ENCODE assay signal across 20 cellular contexts in genomic region chr10:79063071-79063491, GRCh38. TPM values are rescaled to one million over a fixed set of nuclear protein-coding genes. Genes with fewer than 3 reads are reported as not detected.
A peak's percentile ranks its signal among the peaks of the same experiment; 100 is the strongest.
DNase-seq lines count a peak whose midpoint lies in the region; ATAC-seq and TF ChIP-seq lines count a peak whose summit lies in the region.
"Had no signal": no experiment of that assay in that cellular context is flagged by ENCODE, and none has a peak within 500 bp of the region (broad histone marks: within the 10 kb centered on the region; RNA-seq: fewer than 3 reads in every experiment).

No MANE protein-coding gene starts in this region.

- no peaks in the 10 kb centered on the region for H3K4me1 ChIP-seq in RWPE2 (ENCODE audit: insufficient read depth, poor library complexity, severe bottlenecking)
- no peaks in the 10 kb centered on the region for H3K4me1 ChIP-seq in right cardiac atrium (ENCODE audit: control insufficient read depth, insufficient read depth, low read length)
- peaks cover 49 to 84% (median 76%) of the 10 kb centered on the region in 4 donors for H3K4me1 ChIP-seq in stomach
- H3K4me1 ChIP-seq in PC-9 (replicated peaks; ENCODE audit: insufficient read depth), result 0 out of 2 replicates have a peak, but pooled peaks cover 11% of the 10 kb centered on the region
- H3K4me1 ChIP-seq: foreskin keratinocyte had no signal

- H3K27me3 ChIP-seq in RWPE2 (ENCODE audit: insufficient read depth, poor library complexity, severe bottlenecking) (no peaks in the 10 kb centered on the region), right cardiac atrium (ENCODE audit: control insufficient read depth, insufficient read depth) (no peaks in the 10 kb centered on the region), stomach (no peaks in the 10 kb centered on the region), PC-9 (ENCODE audit: insufficient read depth, low read depth) (no peaks in the 10 kb centered on the region)
- H3K27me3 ChIP-seq: breast epithelium had no signal

- POLR2A ChIA-PET in PC-9 (lab: Charles Lee; ENCODE audit: unreplicated experiment), result no interaction called here

- H3F3A ChIP-seq in PC-9 (ENCODE audit: insufficient read depth, low read depth), result 0 out of 2 replicates have a peak, but pooled peaks cover 4% of the 10 kb centered on the region

- H3K36me3 ChIP-seq in RWPE2 (ENCODE audit: low read depth), result no peaks in the 10 kb centered on the region
- no peaks in the 10 kb centered on the region for H3K36me3 ChIP-seq in stomach
- H3K36me3 ChIP-seq in PC-9 (ENCODE audit: low read depth), result no peaks in the 10 kb centered on the region
- H3K36me3 ChIP-seq: breast epithelium had no signal

- H3K79me2 ChIP-seq in PC-9 (ENCODE audit: low read depth), result no peaks in the 10 kb centered on the region

- no peaks in the 10 kb centered on the region for H4K20me1 ChIP-seq in PC-9 (ENCODE audit: insufficient read depth)

- 67% methylated on average over 5 of the region's 5 CpGs for WGBS in right cardiac atrium
- WGBS in stomach, 5 donors, result 24 to 66% (median 59%) methylated on average over 2 to 5 of the region's 5 CpGs

- H3K9me2 ChIP-seq in PC-9 (ENCODE audit: insufficient read depth), result no peaks in the 10 kb centered on the region

- TF ChIP-seq CTCF in RWPE2 (IDR thresholded peaks at IDR 0.05; ENCODE audit: poor library complexity, severe bottlenecking), result no peak
- TF ChIP-seq CTCF in stomach (IDR thresholded peaks at IDR 0.05), result no peak
- TF ChIP-seq CTCF in PC-9 (conservative IDR thresholded peaks at IDR 0.05), result no peak

- no peak overlapping the region for H3K4me2 ChIP-seq in PC-9

- ATAC-seq in RWPE2 (ENCODE audit: low read depth), result no peak
- ATAC-seq in right cardiac atrium, result no peak
- ATAC-seq in GM19351 (IDR thresholded peaks at IDR 0.05; ENCODE audit: unreplicated experiment), result no peak
- no peak for ATAC-seq in HG03175 (IDR thresholded peaks at IDR 0.05; ENCODE audit: unreplicated experiment)
- ATAC-seq: activated naive CD4-positive, alpha-beta T cell treated with anti-CD3 and anti-CD28 coated beads, Interleukin-2, amount 50 U/mL, for 72 hours; foreskin keratinocyte; GM12878 had no signal

- H3K9me3 ChIP-seq in RWPE2 (ENCODE audit: severe bottlenecking) (no peaks in the 10 kb centered on the region), right cardiac atrium (ENCODE audit: control insufficient read depth, low read length) (no peaks in the 10 kb centered on the region), stomach (no peaks in the 10 kb centered on the region), PC-9 (ENCODE audit: insufficient read depth, low read depth) (no peaks in the 10 kb centered on the region)
- H3K9me3 ChIP-seq: breast epithelium had no signal

- DNase-seq in GDM1 (lab: John Stamatoyannopoulos, UW) (peak; percentile 66), RWPE2 (ENCODE audit: low spot score) (peak; percentile 29), right cardiac atrium (peak in 2 of 3 donors; percentile 11 to 39), stomach (peak; percentile 24), PC-9 (no peak)
- DNase-seq: activated CD4-positive, alpha-beta memory T cell treated with anti-CD3 and anti-CD28 coated beads for 36 hours; activated T-cell treated with anti-CD3 and anti-CD28 coated beads, Interleukin-2, amount 50 U/mL, for 1 hour; DMS 273 treated with DMSO at 0.1 percent for 48 hours; foreskin keratinocyte; GF-D8; NCI-H146; NCI-H345; nucleus accumbens; RPMI8226 had no signal

- BruUV-seq in PC-9 (replicated peaks; lab: Mats Ljungman, UMichigan), result no TSS peak

- H3K27ac ChIP-seq in RWPE2 (ENCODE audit: poor library complexity, severe bottlenecking), result no peak overlapping the region
- H3K27ac ChIP-seq in right cardiac atrium (ENCODE audit: low read length), result no peak overlapping the region
- peak overlapping the region; percentile 62 to 99 (median 68) for H3K27ac ChIP-seq in stomach
- no peak overlapping the region for H3K27ac ChIP-seq in PC-9
- H3K27ac ChIP-seq: breast epithelium, epithelial cell of prostate, foreskin keratinocyte had no signal

- TF ChIP-seq POLR2A in stomach (IDR thresholded peaks at IDR 0.05), result no peak

- H3K4me3 ChIP-seq in RWPE2 (ENCODE audit: severe bottlenecking) (no peak overlapping the region), right cardiac atrium (ENCODE audit: low read length) (no peak overlapping the region), stomach (no peak overlapping the region), PC-9 (no peak overlapping the region)
- H3K4me3 ChIP-seq: breast epithelium, GM12878 had no signal

- intact Hi-C loops in right cardiac atrium (cut with DNase I), result loop anchor here (10.0 kb wide), 3 partner anchors 88 to 638 kb away; no protein-coding TSS in a partner anchor
- intact Hi-C loops in stomach (cut with DNase I; ENCODE audit: low total_unique reads), result no loop called here
- intact Hi-C loops in PC-9 (cut with micrococcal nuclease; ENCODE audit: unreplicated experiment), result loop anchor here (10.0 kb wide), 1 partner anchor 198 kb away; no protein-coding TSS in a partner anchor

- H2AFZ ChIP-seq in PC-9, result no peak overlapping the region

- CTCF ChIA-PET in PC-9 (lab: Charles Lee), result no interaction called here

- no peak for TF ChIP-seq EP300 in stomach (IDR thresholded peaks at IDR 0.05)

RNA-seq across cellular contexts. Expression of gene ZMIZ1, which starts 5.7 kb away (rescaled TPM):
- 10 to 100 TPM; 67.4 to 83.1 (median 72.9) TPM for total RNA-seq in right cardiac atrium
- 38.0 TPM for polyA plus RNA-seq in right cardiac atrium
- total RNA-seq in stomach, result 100 to 1,000 TPM in 1 of 5 donors, 10 to 100 TPM in 4; 25.9 to 103 (median 67.7) TPM
- 10 to 100 TPM; 17.7 to 20.2 (median 18.2) TPM for polyA plus RNA-seq in stomach
- total RNA-seq in PC-9 (2021), result 47.6 and 48.5 TPM in 2 replicates

Comparison
In these comparisons a context has a peak if more than half of its experiments do, and no peak if none do; other contexts are left out.
1. DNase-seq: peak in GDM1 (single experiment), RWPE2 (single experiment), right cardiac atrium (2 of 3) and stomach (single experiment); none in PC-9 (0 of 2).
2. H3K27ac ChIP-seq: peak in stomach (5 of 5); none in RWPE2 (single experiment), right cardiac atrium (single experiment) and PC-9 (single experiment).